In the genomic region with DNA sequence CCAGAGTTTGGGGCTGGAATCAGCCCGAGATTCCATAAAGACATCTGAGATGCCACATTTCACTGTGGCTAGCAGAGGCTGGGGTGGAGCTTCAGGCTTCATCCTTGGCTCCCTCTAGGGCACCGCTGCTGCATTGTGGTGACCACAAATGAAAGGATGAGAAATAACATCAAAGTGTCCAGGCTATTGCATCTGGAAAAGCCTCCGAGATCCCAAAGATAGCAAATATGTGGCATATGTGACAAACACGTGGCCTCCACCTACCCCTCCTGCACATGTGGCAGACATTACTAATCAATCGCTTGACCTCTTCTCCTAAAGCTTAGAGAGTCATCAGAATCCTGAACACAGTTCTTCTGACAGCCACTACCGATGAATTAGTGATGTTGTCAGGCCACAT, we compare ENCODE assay signal across 13 cellular contexts. TPM values are rescaled to one million over a fixed set of nuclear protein-coding genes. Genes with fewer than 3 reads are reported as not detected.
DNase-seq lines count a peak whose midpoint lies in the region; ATAC-seq, FAIRE-seq and TF ChIP-seq lines count a peak whose summit lies in the region.
"Had no signal": no experiment of that assay in that cellular context is flagged by ENCODE, and none has a peak within 500 bp of the region (broad histone marks: within the 10 kb centered on the region; RNA-seq: fewer than 3 reads in every experiment).

No MANE protein-coding gene starts in this region.

- BruUV-seq in K562 (replicated peaks; lab: Mats Ljungman, UMichigan), result no TSS peak

- H3K27ac ChIP-seq in K562 (ENCODE audit: extremely low read depth, low read depth, low read length), result no peak overlapping the region
- peak overlapping the region; percentile 74 to 94 for H3K27ac ChIP-seq in left lung
- H3K27ac ChIP-seq in subcutaneous abdominal adipose tissue (ENCODE audit: low read depth, low read length), result peak overlapping the region; percentile 99

- 17% methylated on average over 6 of the region's 6 CpGs for WGBS in K562 (ENCODE audit: insufficient coverage, low coverage, missing lambda C conversion rate)

- in situ Hi-C loops in K562 (cut with MboI), result no loop called here

- peak overlapping the region; percentile 53 for H2AFZ ChIP-seq in K562 (ENCODE audit: low read depth, low read length)

- TF ChIP-seq CTCF in K562 (IDR thresholded peaks at IDR 0.05 in 2 of 3, conservative IDR thresholded peaks at IDR 0.05 in 1 of 3; ENCODE audit: insufficient read depth in 2 of 3, low read depth in 1 of 3, low read length in 3 of 3) (no peak), left lung (IDR thresholded peaks at IDR 0.05) (no peak)

- POLR2A ChIA-PET in K562 (lab: Yijun Ruan, JAX), result interaction anchor here (0.7 to 1.1 kb wide), 5 partner anchors 9 to 641 kb away, joined by 3 to 4 read pairs (median 3); no protein-coding TSS in a partner anchor

- no peak for TF ChIP-seq POLR2A in K562 (conservative IDR thresholded peaks at IDR 0.05)

- no peaks in the 10 kb centered on the region for H3K9me1 ChIP-seq in K562 (ENCODE audit: control insufficient read depth, insufficient read depth, low read length)

- intact Hi-C loops in K562 (cut with micrococcal nuclease) (no loop called here), left lung (cut with DNase I) (no loop called here)

- no peaks in the 10 kb centered on the region for H4K20me1 ChIP-seq in K562 (replicated peaks; ENCODE audit: control insufficient read depth, insufficient read depth, low read length)

- H3K4me3 ChIP-seq in K562 (no peak overlapping the region), left lung (peak overlapping the region in 1 of 2 donors; percentile 3), subcutaneous abdominal adipose tissue (ENCODE audit: low read depth in 1 of 5, low read length in 5 of 5) (peak overlapping the region; percentile 45 to 99 (median 83))

- TF ChIP-seq EP300 in K562 (IDR thresholded peaks at IDR 0.05; ENCODE audit: low read length), result no peak

- H3K4me2 ChIP-seq in K562 (ENCODE audit: insufficient read depth, low read length), result no peak overlapping the region

- H3K9ac ChIP-seq in K562 (ENCODE audit: insufficient read depth in 1 of 2, low read depth in 2 of 2, low read length in 2 of 2), result no peak overlapping the region
- H3K9ac ChIP-seq in subcutaneous abdominal adipose tissue (ENCODE audit: low read length in 5 of 5), result peak overlapping the region in 4 of 5 donors; percentile 18 to 65 (median 52)

- no peak for TF ChIP-seq RAD21 in K562 (CRISPR knock-in tag; conservative IDR thresholded peaks at IDR 0.05 in 1 of 2, IDR thresholded peaks at IDR 0.05 in 1 of 2)

- no peaks in the 10 kb centered on the region for H3K79me2 ChIP-seq in K562 (ENCODE audit: control insufficient read depth, insufficient read depth, low read length)

- H3K4me1 ChIP-seq in K562 (replicated peaks in 1 of 2; ENCODE audit: control insufficient read depth in 2 of 2, insufficient read depth in 2 of 2, low read length in 2 of 2) (peaks cover 6 to 21% of the 10 kb centered on the region in 2 experiments; a peak in 4 of 5 replicates), left lung (peaks cover 44 to 81% of the 10 kb centered on the region in 2 donors), subcutaneous abdominal adipose tissue (ENCODE audit: control insufficient read depth in 5 of 5, insufficient read depth in 5 of 5, low read length in 5 of 5) (peaks cover 23 to 97% (median 79%) of the 10 kb centered on the region in 5 donors)

- CTCF ChIA-PET in K562 (lab: Yijun Ruan, JAX; ENCODE audit: low intra/inter-chr PET ratio), result no interaction called here

- H3K27me3 ChIP-seq in K562 (ENCODE audit: control insufficient read depth in 2 of 2, insufficient read depth in 2 of 2, low read length in 2 of 2) (peaks cover 13 to 16% of the 10 kb centered on the region in 2 experiments; a peak in 4 of 5 replicates), left lung (peaks cover 0 to 7% of the 10 kb centered on the region in 2 donors), subcutaneous abdominal adipose tissue (ENCODE audit: control insufficient read depth in 5 of 5, insufficient read depth in 4 of 5, low read length in 5 of 5) (no peaks in the 10 kb centered on the region)

- FAIRE-seq in K562 (lab: Jason Lieb, UNC), result peak; percentile 42

- peak; percentile 35 for DNase-seq in HCEC 1CT
- no peak for DNase-seq in K562 (ENCODE audit: extremely low read depth in 1 of 4, low spot score in 3 of 4)
- DNase-seq in left lung, result no peak
- DNase-seq in central memory CD4-positive, alpha-beta T cell, result no peak
- DNase-seq in HuH-7 (ENCODE audit: low spot score), result no peak
- DNase-seq: activated T-cell treated with anti-CD3 and anti-CD28 coated beads for 4 hours; amniotic stem cell; CD8-positive, alpha-beta T cell; kidney glomerular epithelial cell; posterior cingulate gyrus had no signal

- no peaks in the 10 kb centered on the region for H3K9me3 ChIP-seq in K562 (replicated peaks; ENCODE audit: control insufficient read depth, insufficient read depth, low read depth, low read length)
- H3K9me3 ChIP-seq in left lung, result no peaks in the 10 kb centered on the region
- no peaks in the 10 kb centered on the region for H3K9me3 ChIP-seq in subcutaneous abdominal adipose tissue (ENCODE audit: control insufficient read depth in 5 of 5, low read length in 5 of 5)

- ATAC-seq in K562 (0 out of 3 replicates have a peak, but pooled peaks have one; percentile 18), left lung (no peak), GM18867 (IDR thresholded peaks at IDR 0.05; ENCODE audit: unreplicated experiment) (no peak), GM21367 (IDR thresholded peaks at IDR 0.05; ENCODE audit: unreplicated experiment) (no peak)
- ATAC-seq: CD8-positive, alpha-beta T cell had no signal

- no peaks in the 10 kb centered on the region for H3K36me3 ChIP-seq in K562 (ENCODE audit: control insufficient read depth, insufficient read depth, low read length)
- H3K36me3 ChIP-seq in left lung, result no peaks in the 10 kb centered on the region
- peaks cover 9 to 38% (median 17%) of the 10 kb centered on the region in 5 donors for H3K36me3 ChIP-seq in subcutaneous abdominal adipose tissue (ENCODE audit: control insufficient read depth in 5 of 5, insufficient read depth in 5 of 5, low read length in 5 of 5)

TF ChIP-seq in K562, 482 proteins besides CTCF, POLR2A, EP300 and RAD21 (continues in another document):
- TF ChIP-seq, protein P1, sequence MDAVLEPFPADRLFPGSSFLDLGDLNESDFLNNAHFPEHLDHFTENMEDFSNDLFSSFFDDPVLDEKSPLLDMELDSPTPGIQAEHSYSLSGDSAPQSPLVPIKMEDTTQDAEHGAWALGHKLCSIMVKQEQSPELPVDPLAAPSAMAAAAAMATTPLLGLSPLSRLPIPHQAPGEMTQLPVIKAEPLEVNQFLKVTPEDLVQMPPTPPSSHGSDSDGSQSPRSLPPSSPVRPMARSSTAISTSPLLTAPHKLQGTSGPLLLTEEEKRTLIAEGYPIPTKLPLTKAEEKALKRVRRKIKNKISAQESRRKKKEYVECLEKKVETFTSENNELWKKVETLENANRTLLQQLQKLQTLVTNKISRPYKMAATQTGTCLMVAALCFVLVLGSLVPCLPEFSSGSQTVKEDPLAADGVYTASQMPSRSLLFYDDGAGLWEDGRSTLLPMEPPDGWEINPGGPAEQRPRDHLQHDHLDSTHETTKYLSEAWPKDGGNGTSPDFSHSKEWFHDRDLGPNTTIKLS (IDR thresholded peaks at IDR 0.05; ENCODE audit: borderline replicate concordance, low read depth), result peak; percentile 73; the same call in 1 of the 2 replicates
- TF ChIP-seq, protein P2, sequence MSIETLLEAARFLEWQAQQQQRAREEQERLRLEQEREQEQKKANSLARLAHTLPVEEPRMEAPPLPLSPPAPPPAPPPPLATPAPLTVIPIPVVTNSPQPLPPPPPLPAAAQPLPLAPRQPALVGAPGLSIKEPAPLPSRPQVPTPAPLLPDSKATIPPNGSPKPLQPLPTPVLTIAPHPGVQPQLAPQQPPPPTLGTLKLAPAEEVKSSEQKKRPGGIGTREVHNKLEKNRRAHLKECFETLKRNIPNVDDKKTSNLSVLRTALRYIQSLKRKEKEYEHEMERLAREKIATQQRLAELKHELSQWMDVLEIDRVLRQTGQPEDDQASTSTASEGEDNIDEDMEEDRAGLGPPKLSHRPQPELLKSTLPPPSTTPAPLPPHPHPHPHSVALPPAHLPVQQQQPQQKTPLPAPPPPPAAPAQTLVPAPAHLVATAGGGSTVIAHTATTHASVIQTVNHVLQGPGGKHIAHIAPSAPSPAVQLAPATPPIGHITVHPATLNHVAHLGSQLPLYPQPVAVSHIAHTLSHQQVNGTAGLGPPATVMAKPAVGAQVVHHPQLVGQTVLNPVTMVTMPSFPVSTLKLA (conservative IDR thresholded peaks at IDR 0.05), result peak in 1 of 2 experiments; percentile 28; a peak in 1 of 4 replicates

RNA-seq across cellular contexts. Expression of a gene that starts 4.5 kb away (rescaled TPM):
- total RNA-seq in K562 (2011; cell fraction: chromatin; rRNA removed; ENCODE audit: low replicate concordance), result 2.8 and 4.7 TPM in 2 replicates
- 2.7 and 4.2 TPM in 2 replicates for total RNA-seq in K562 (2011; cell fraction: nucleolus; rRNA removed)
- total RNA-seq in K562 (2011; cell fraction: nucleoplasm; rRNA removed), result 5.5 and 7.9 TPM in 2 replicates
- total RNA-seq in K562 (2014; rRNA removed), result 9.4 and 10.5 TPM in 2 replicates
- total RNA-seq in K562 (2014; rRNA removed; fragmentation: Illumina TruSeq; extraction: Trizol), result 10.8 and 11.1 TPM in 2 replicates
- 9.9 and 10.5 TPM in 2 replicates for total RNA-seq in K562 (2015; rRNA removed; fragmentation: Illumina TruSeq; extraction: Trizol)
- total RNA-seq in K562 (2021), result 20.4 and 24.3 TPM in 2 replicates
- polyA plus RNA-seq in K562 (2011; rRNA removed), result 3.0 and 6.1 TPM in 2 replicates
- polyA plus RNA-seq in K562 (2011; cell fraction: cytosol; rRNA removed), result 3.5 and 10.7 TPM in 2 replicates
- 2.4 and 2.6 TPM in 2 replicates for polyA plus RNA-seq in K562 (2011; cell fraction: nucleus; rRNA removed)
- polyA plus RNA-seq in K562 (2012), result 39.6 and 46.1 TPM in 2 replicates
- polyA plus RNA-seq in K562 (2014; fragmentation: Illumina TruSeq; extraction: Trizol), result 18.5 and 20.2 TPM in 2 replicates
- polyA plus RNA-seq in K562 (2014; fragmentation: Nextera tagmentation; extraction: Ambion mirVana), result 10 to 100 TPM; 12.2 to 35.6 TPM
- polyA plus RNA-seq in K562 (2014; rRNA removed), result 10.0 and 14.1 TPM in 2 replicates
- polyA minus RNA-seq in K562 (2011; rRNA and poly(A)+ RNA removed), result 2.1 and 3.4 TPM in 2 replicates
- 2.1 TPM in 1 of 2 replicates, not detected in the other for polyA minus RNA-seq in K562 (2011; cell fraction: cytosol; rRNA and poly(A)+ RNA removed)
- polyA minus RNA-seq in K562 (2011; cell fraction: nucleus; rRNA and poly(A)+ RNA removed), result 0.56 and 0.81 TPM in 2 replicates
- 1,000 to 10,000 TPM; 1,647 to 5,045 TPM for total RNA-seq in left lung

Comparison
In these comparisons a context has a peak if more than half of its experiments do, and no peak if none do; other contexts are left out.
1. H3K9ac ChIP-seq: peak in subcutaneous abdominal adipose tissue (4 of 5); none in K562 (0 of 2).
2. RNA of a gene that starts 4.5 kb away (total RNA-seq): 1,647 to 5,045 TPM in left lung; 2.7 to 24.3 TPM in K562; every median in the first group is over 10 times any median in the second.